Comparison of ENCODE assay signal across 8 cellular contexts in the genomic region with DNA sequence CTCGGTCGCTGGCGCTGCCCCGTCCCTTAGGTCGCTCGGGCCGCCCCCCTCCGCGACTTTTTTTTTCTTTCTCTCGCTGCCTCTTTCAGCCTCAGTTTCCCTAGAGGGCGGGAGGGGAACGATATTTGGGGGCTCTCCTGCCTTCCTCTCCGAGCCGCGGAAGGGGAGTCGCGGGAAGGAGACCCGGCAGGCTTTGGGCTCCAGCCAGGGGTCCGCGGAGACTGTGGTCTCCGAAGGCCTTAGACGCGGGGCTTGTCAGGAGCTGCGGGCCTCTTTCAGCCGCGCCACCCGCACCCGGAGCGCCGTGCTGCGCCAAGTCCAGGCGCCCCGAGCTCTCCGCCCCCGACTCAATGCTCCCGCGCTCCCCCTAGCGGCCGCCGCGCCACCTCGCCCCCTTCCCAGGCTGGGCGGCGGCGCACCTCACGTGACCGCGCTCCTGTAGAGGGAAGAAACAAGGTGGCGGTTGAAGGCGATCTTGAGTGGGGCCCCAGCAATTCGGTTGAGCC. TPM values are rescaled to one million over a fixed set of nuclear protein-coding genes. Genes with fewer than 3 reads are reported as not detected.
DNase-seq lines count a peak whose midpoint lies in the region; ATAC-seq, FAIRE-seq and TF ChIP-seq lines count a peak whose summit lies in the region.

Gene LRRC37B (plus strand): TSS at position 427 of the 506 bp plus-strand sequence. CDS start 14,010 bp downstream, outside the sequence.

- H2AFZ ChIP-seq in keratinocyte (ENCODE audit: control insufficient read depth, low read length) = peak within 1 kb of the TSS; percentile 92

- no peaks in the 10 kb centered on the region for H3K27me3 Mint-ChIP-seq in activated B cell treated with CpG ODN at 0.5 μM for 24 hours

- H3K9me1 ChIP-seq in keratinocyte (ENCODE audit: control insufficient read depth, extremely low read depth, insufficient read depth, low read length) = no peaks in the 10 kb centered on the region

- no peak for FAIRE-seq in keratinocyte (lab: Jason Lieb, UNC)

- no peaks in the 10 kb centered on the region for H3K4me1 ChIP-seq in keratinocyte (ENCODE audit: control insufficient read depth, extremely low read depth, insufficient read depth, low read length)

- TF ChIP-seq CTCF in activated B cell treated with CpG ODN at 0.5 μM for 24 hours (IDR thresholded peaks at IDR 0.05) (peak; percentile 45), cardiac fibroblast (IDR thresholded peaks at IDR 0.05; ENCODE audit: low read depth, low read length) (peak; percentile 49), keratinocyte (optimal IDR thresholded peaks at IDR 0.05 in 1 of 3, IDR thresholded peaks at IDR 0.05 in 1 of 3, conservative IDR thresholded peaks at IDR 0.05 in 1 of 3; ENCODE audit: extremely low read depth in 1 of 3, insufficient read depth in 2 of 3, low read length in 3 of 3) (peak; percentile 61 to 88 (median 87))

- intact Hi-C loops in activated B cell treated with CpG ODN at 0.5 μM for 24 hours (cut with micrococcal nuclease) = loop anchor here (1.0 to 5.0 kb wide), 3 partner anchors 70 to 149 kb away; partner anchors contain the start of gene SUZ12

- peaks cover 2% of the 10 kb centered on the region for H3K36me3 Mint-ChIP-seq in activated B cell treated with CpG ODN at 0.5 μM for 24 hours (ENCODE audit: low read depth)

- H3K4me2 ChIP-seq in keratinocyte (ENCODE audit: control insufficient read depth, extremely low read depth, insufficient read depth, low read depth, low read length) = peak within 1 kb of the TSS; percentile 80

- peaks cover 12% of the 10 kb centered on the region for H3K79me2 ChIP-seq in keratinocyte (ENCODE audit: control insufficient read depth, insufficient read depth, low read length)

- TF ChIP-seq POLR2A in GM18526 (IDR thresholded peaks at IDR 0.05; ENCODE audit: extremely low read depth, insufficient read length) = peak; percentile 30

- peak within 1 kb of the TSS; percentile 55 for H3K27ac ChIP-seq in keratinocyte (ENCODE audit: control insufficient read depth, insufficient read depth, low read length)

- peak within 1 kb of the TSS; percentile 89 to 97 for H3K4me3 ChIP-seq in cardiac fibroblast (replicated peaks in 1 of 2; ENCODE audit: low read depth in 2 of 2, low read length in 2 of 2)
- peak within 1 kb of the TSS; percentile 71 to 90 (median 79) for H3K4me3 ChIP-seq in keratinocyte (ENCODE audit: control insufficient read depth in 2 of 3, extremely low read depth in 1 of 3, insufficient read depth in 2 of 3, low read depth in 1 of 3, low read length in 3 of 3)

- peak; percentile 74 for ATAC-seq in HG03095 (IDR thresholded peaks at IDR 0.05; ENCODE audit: unreplicated experiment)
- peak; percentile 94 for ATAC-seq in activated B cell treated with CpG ODN at 0.5 μM for 24 hours (ENCODE audit: low read depth)

- POLR2A ChIA-PET in activated B cell treated with CpG ODN at 0.5 μM for 24 hours (lab: Charles Lee) = interaction anchor here (1.0 to 1.4 kb wide), 4 partner anchors 9 to 344 kb away, joined by 3 read pairs; no protein-coding TSS in a partner anchor

- CTCF ChIA-PET in activated B cell treated with CpG ODN at 0.5 μM for 24 hours (lab: Charles Lee) = interaction anchor here (0.9 to 1.6 kb wide), 5 partner anchors 13 to 136 kb away, joined by 3 to 7 read pairs (median 3); partner anchors contain the start of genes RHOT1 and UTP6

- peak within 1 kb of the TSS; percentile 67 for H3K27ac Mint-ChIP-seq in activated B cell treated with CpG ODN at 0.5 μM for 24 hours

- peaks cover 34% of the 10 kb centered on the region for H3K4me1 Mint-ChIP-seq in activated B cell treated with CpG ODN at 0.5 μM for 24 hours

- H3K9me3 ChIP-seq in keratinocyte (ENCODE audit: control insufficient read depth, low read depth, low read length) = no peaks in the 10 kb centered on the region

- no peaks in the 10 kb centered on the region for H3K9me3 Mint-ChIP-seq in activated B cell treated with CpG ODN at 0.5 μM for 24 hours

- peak within 1 kb of the TSS; percentile 84 for H3K4me3 Mint-ChIP-seq in activated B cell treated with CpG ODN at 0.5 μM for 24 hours

- dilution Hi-C loops in keratinocyte (cut with MboI; ENCODE audit: extremely low pct_ligation_motif_present, low sequenced_read_pairs) = no loop called here

- peak within 1 kb of the TSS; percentile 81 for H3K9ac ChIP-seq in keratinocyte (ENCODE audit: control insufficient read depth, extremely low read depth, insufficient read depth, low read length)

- H3K27me3 ChIP-seq in keratinocyte (ENCODE audit: control insufficient read depth, extremely low read depth, insufficient read depth, low read length) = no peaks in the 10 kb centered on the region

- H3K36me3 ChIP-seq in keratinocyte (ENCODE audit: control insufficient read depth in 2 of 2, extremely low read depth in 1 of 2, insufficient read depth in 2 of 2, low read length in 2 of 2) = no peaks in the 10 kb centered on the region

- no peaks in the 10 kb centered on the region for H4K20me1 ChIP-seq in keratinocyte (ENCODE audit: control insufficient read depth, extremely low read depth, insufficient read depth, low read length)

- DNase-seq in 8988T (peak; percentile 55), NCI-H2227 treated with DMSO at 0.1 percent for 48 hours (lab: John Stamatoyannopoulos, UW) (peak; percentile 28), activated B cell treated with CpG ODN at 0.5 μM for 24 hours (peak; percentile 92), cardiac fibroblast (ENCODE audit: low read depth in 2 of 2) (peak; percentile 80), keratinocyte (ENCODE audit: low read depth, low spot score) (no peak)
- DNase-seq in stimulated activated CD4-positive, alpha-beta T cell treated with anti-CD3 and anti-CD28 coated beads, Interleukin-12 subunit alpha, Interleukin-12 subunit beta, amount 100 ng/mL, for 48 hours (ENCODE audit: low read depth in 2 of 3, low spot score in 1 of 3) = peak; percentile 77 to 90 (median 86)

RNA-seq across cellular contexts. Expression of gene LRRC37B, which starts in this region (rescaled TPM):
- 13.8 and 19.5 TPM in 2 replicates for total RNA-seq in activated B cell treated with CpG ODN at 0.5 μM for 24 hours
- 5.0 to 9.9 TPM (median 6.9 TPM) in 3 replicates for polyA plus RNA-seq in keratinocyte
- polyA plus RNA-seq in keratinocyte (2011; ENCODE audit: low read depth) = 36.5 TPM
- 2.7 and 5.8 TPM in 2 replicates for polyA plus RNA-seq in keratinocyte (2011; cell fraction: cytosol; rRNA removed)
- 16.2 and 18.2 TPM in 2 replicates for polyA plus RNA-seq in keratinocyte (2011; cell fraction: nucleus; rRNA removed)
- polyA plus RNA-seq in keratinocyte (2012; ENCODE audit: low replicate concordance) = 4.6 and 12.7 TPM in 2 replicates
- polyA minus RNA-seq in keratinocyte = 2.8 to 13.8 TPM (median 13.4 TPM) in 3 replicates
- polyA minus RNA-seq in keratinocyte (2011; cell fraction: cytosol; rRNA and poly(A)+ RNA removed) = not detected
- 14.0 and 17.9 TPM in 2 replicates for polyA minus RNA-seq in keratinocyte (2011; cell fraction: nucleus; rRNA and poly(A)+ RNA removed)
